Comparison of ENCODE assay signal across 8 cellular contexts in genomic region chr15:73994912-73995622, GRCh38. TPM values are rescaled to one million over a fixed set of nuclear protein-coding genes. Genes with fewer than 3 reads are reported as not detected.
DNase-seq lines count a peak whose midpoint lies in the region; ATAC-seq and TF ChIP-seq lines count a peak whose summit lies in the region.

No MANE protein-coding gene starts in this region.

- no peak for DNase-seq in GM12864 (ENCODE audit: low read depth)
- DNase-seq in NAMALWA (ENCODE audit: low spot score) = peak; percentile 38
- peak; percentile 42 for DNase-seq in mammary epithelial cell
- peak; percentile 62 to 64 (median 63) for DNase-seq in right lobe of liver
- DNase-seq in testis = no peak
- no peak for DNase-seq in NCI-H82 treated with DMSO at 0.1 percent for 48 hours (lab: John Stamatoyannopoulos, UW; ENCODE audit: unreplicated experiment)

- peak overlapping the region; percentile 72 for H3K27ac ChIP-seq in mammary epithelial cell (ENCODE audit: insufficient read depth, low read depth, low read length)
- peak overlapping the region; percentile 76 to 83 (median 81) for H3K27ac ChIP-seq in right lobe of liver
- peak overlapping the region; percentile 92 for H3K27ac ChIP-seq in testis

- H3K4me3 ChIP-seq in GM12864 (ENCODE audit: low read depth, low read length) (peak overlapping the region; percentile 73), mammary epithelial cell (replicated peaks in 1 of 3; ENCODE audit: insufficient read depth in 1 of 3, low read depth in 2 of 3, low read length in 3 of 3) (peak overlapping the region; percentile 78 to 91 (median 83)), right lobe of liver (peak overlapping the region; percentile 64 to 79 (median 71)), testis (peak overlapping the region; percentile 71 to 98)

- peaks cover 60% of the 10 kb centered on the region for H3K79me2 ChIP-seq in mammary epithelial cell (ENCODE audit: insufficient read depth, low read length)

- H3K9me3 ChIP-seq in mammary epithelial cell (replicated peaks; ENCODE audit: insufficient read depth, low read length) = no peaks in the 10 kb centered on the region
- H3K9me3 ChIP-seq in right lobe of liver = no peaks in the 10 kb centered on the region
- H3K9me3 ChIP-seq in testis = no peaks in the 10 kb centered on the region

- BruUV-seq in mammary epithelial cell (replicated peaks; lab: Mats Ljungman, UMichigan) = TSS peak; percentile 30

- peak overlapping the region; percentile 89 for H3K9ac ChIP-seq in mammary epithelial cell (ENCODE audit: insufficient read depth, low read length)

- dilution Hi-C loops in mammary epithelial cell (cut with HindIII; ENCODE audit: low sequenced_read_pairs) = no loop called here

- in situ Hi-C loops in mammary epithelial cell (cut with MboI; ENCODE audit: low sequenced_read_pairs in 2 of 2) = no loop called here

- H2AFZ ChIP-seq in mammary epithelial cell (ENCODE audit: low read depth, low read length) = peak overlapping the region; percentile 98

- TF ChIP-seq CTCF in GM12864 (IDR thresholded peaks at IDR 0.05; ENCODE audit: low read depth, low read length, missing control alignments) (no peak), mammary epithelial cell (conservative IDR thresholded peaks at IDR 0.05 in 1 of 2, IDR thresholded peaks at IDR 0.05 in 1 of 2; ENCODE audit: extremely low read depth in 1 of 2, insufficient read depth in 1 of 2, low read depth in 1 of 2, low read length in 2 of 2) (no peak), right lobe of liver (IDR thresholded peaks at IDR 0.05) (no peak), testis (IDR thresholded peaks at IDR 0.05) (no peak)

- no peaks in the 10 kb centered on the region for H4K20me1 ChIP-seq in mammary epithelial cell (ENCODE audit: insufficient read depth, low read length)

- H3K36me3 ChIP-seq in mammary epithelial cell (ENCODE audit: insufficient read depth, low read length) (peaks cover 6% of the 10 kb centered on the region), right lobe of liver (peaks cover 0 to 13% (median 6%) of the 10 kb centered on the region in 4 donors), testis (ENCODE audit: low read depth, missing control alignments) (no peaks in the 10 kb centered on the region)

- WGBS in mammary epithelial cell (ENCODE audit: low coverage, missing lambda C conversion rate) = 2% methylated on average over 12 of the region's 18 CpGs
- under 1% methylated on average over 10 of the region's 18 CpGs for WGBS in right lobe of liver (ENCODE audit: insufficient coverage, low coverage, low lambda C conversion rate, missing lambda C conversion rate)
- WGBS in testis, 2 donors = 1% methylated on average over 18 of the region's 18 CpGs

- intact Hi-C loops in mammary epithelial cell (cut with micrococcal nuclease) (loop anchor here (2.0 kb wide), 1 partner anchor 22 kb away; no protein-coding TSS in a partner anchor), right lobe of liver (cut with DNase I) (no loop called here), testis (cut with DNase I; ENCODE audit: low total_unique reads) (no loop called here)

- CTCF ChIA-PET in mammary epithelial cell (lab: Charles Lee; ENCODE audit: low non-redundant PET) = interaction anchor here (1.2 kb wide), 1 partner anchor 22 kb away, joined by 10 read pairs; no protein-coding TSS in a partner anchor

- TF ChIP-seq POLR2A in right lobe of liver (IDR thresholded peaks at IDR 0.05) = no peak
- TF ChIP-seq POLR2A in testis (IDR thresholded peaks at IDR 0.05) = no peak

- H3K27me3 ChIP-seq in mammary epithelial cell (ENCODE audit: insufficient read depth, low read length) = no peaks in the 10 kb centered on the region
- no peaks in the 10 kb centered on the region for H3K27me3 ChIP-seq in right lobe of liver
- H3K27me3 ChIP-seq in testis = no peaks in the 10 kb centered on the region

- H3K4me2 ChIP-seq in mammary epithelial cell (ENCODE audit: insufficient read depth, low read depth, low read length) = peak overlapping the region; percentile 92

- ATAC-seq in right lobe of liver (peak; percentile 12 to 18 (median 16)), HG03571 (IDR thresholded peaks at IDR 0.05; ENCODE audit: unreplicated experiment) (no peak), GM19035 (IDR thresholded peaks at IDR 0.05; ENCODE audit: unreplicated experiment) (no peak)

- H3K4me1 ChIP-seq in mammary epithelial cell (ENCODE audit: insufficient read depth, low read length) (peaks cover 34% of the 10 kb centered on the region), right lobe of liver (peaks cover 0 to 28% (median 7%) of the 10 kb centered on the region in 4 donors), testis (peaks cover 41% of the 10 kb centered on the region)

RNA-seq across cellular contexts. Expression of gene PML, which starts 0.6 kb away (rescaled TPM):
- total RNA-seq in mammary epithelial cell = 10 to 100 TPM; 38.7 to 55.5 TPM
- polyA plus RNA-seq in mammary epithelial cell = 16.8 TPM
- polyA minus RNA-seq in mammary epithelial cell = 54.1 TPM
- total RNA-seq in right lobe of liver = 10 to 100 TPM; 10.8 to 36.1 (median 16.7) TPM
- 10 to 100 TPM; 53.9 to 59.5 TPM for total RNA-seq in testis
- polyA plus RNA-seq in testis (ENCODE audit: insufficient read depth, low read depth, low replicate concordance) = 20.9 TPM

RNA-seq across cellular contexts. Expression of gene STOML1, which starts 3.0 kb away (rescaled TPM):
- 10 to 100 TPM; 14.0 to 15.3 TPM for total RNA-seq in mammary epithelial cell
- polyA plus RNA-seq in mammary epithelial cell = 10.9 TPM
- 36.3 TPM for polyA minus RNA-seq in mammary epithelial cell
- total RNA-seq in right lobe of liver = 10 to 100 TPM in 1 of 6 experiments, 1 to 10 TPM in 5; 7.2 to 12.7 (median 8.3) TPM
- 10 to 100 TPM; 18.2 to 20.1 TPM for total RNA-seq in testis
- 25.6 TPM for polyA plus RNA-seq in testis (ENCODE audit: insufficient read depth, low read depth, low replicate concordance)

Comparison
In these comparisons a context has a peak if more than half of its experiments do, and no peak if none do; other contexts are left out.
1. DNase-seq: peak in NAMALWA (single experiment), mammary epithelial cell (single experiment) and right lobe of liver (3 of 3); none in GM12864 (single experiment), testis (single experiment) and NCI-H82 treated with DMSO at 0.1 percent for 48 hours (single experiment).
2. ATAC-seq: peak in right lobe of liver (4 of 4); none in HG03571 (single experiment) and GM19035 (single experiment).
3. Peak in every context shown above with its lines, with median percentiles within 50 percentile points of each other: H3K4me3 ChIP-seq and H3K27ac ChIP-seq.